ENCODE assay signal across 1 cellular context in genomic region chr13:40611004-40611403, GRCh38.
TF ChIP-seq lines count a peak whose summit lies in the region.

No MANE protein-coding gene starts in this region.

TF ChIP-seq in GM23338, 12 proteins besides CTCF, POLR2A, EP300 and RAD21:
- no peak for TF ChIP-seq ZNF462 (CRISPR knock-in tag; IDR thresholded peaks at IDR 0.05)
- no peak for TF ChIP-seq ETS1 (IDR thresholded peaks at IDR 0.05)
- TF ChIP-seq CREB1 (CRISPR knock-in tag; IDR thresholded peaks at IDR 0.05; ENCODE audit: low read depth): no peak
- TF ChIP-seq EZH2phosphoT487 (IDR thresholded peaks at IDR 0.05; ENCODE audit: unreplicated experiment): no peak
- TF ChIP-seq STAT1 (IDR thresholded peaks at IDR 0.05; ENCODE audit: unreplicated experiment): no peak
TF ChIP-seq in GM23338: peak in this region for 0.
